Comparison of ENCODE assay signal across 11 cellular contexts in the genomic region with DNA sequence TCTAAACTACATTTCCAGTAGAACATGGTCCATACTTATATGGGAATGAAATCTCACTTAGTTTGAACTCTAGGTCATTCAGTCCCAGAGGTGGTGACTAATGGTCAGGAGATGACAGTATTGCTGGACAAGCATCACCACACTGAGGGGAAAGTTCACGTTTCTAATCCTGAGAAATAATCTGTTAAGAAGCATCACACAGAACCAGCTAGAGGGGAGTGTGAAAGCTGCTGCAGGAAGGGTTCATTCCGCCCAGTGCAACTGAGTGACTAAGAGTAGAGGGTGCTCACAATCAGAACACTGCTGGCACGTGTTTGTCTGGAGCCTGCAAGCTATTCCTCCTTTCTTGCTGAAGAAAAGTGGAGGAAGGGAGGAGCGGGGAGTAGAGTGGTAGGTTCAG. TPM values are rescaled to one million over a fixed set of nuclear protein-coding genes. Genes with fewer than 3 reads are reported as not detected.
A peak's percentile ranks its signal among the peaks of the same experiment; 100 is the strongest.
DNase-seq lines count a peak whose midpoint lies in the region; ATAC-seq and TF ChIP-seq lines count a peak whose summit lies in the region.
"Had no signal": no experiment of that assay in that cellular context is flagged by ENCODE, and none has a peak within 500 bp of the region (broad histone marks: within the 10 kb centered on the region; RNA-seq: fewer than 3 reads in every experiment).

No MANE protein-coding gene starts in this region.

- H3K36me3 ChIP-seq in psoas muscle (ENCODE audit: insufficient read depth in 1 of 2, low read depth in 1 of 2) (no peaks in the 10 kb centered on the region), testis (ENCODE audit: low read depth, missing control alignments) (no peaks in the 10 kb centered on the region), Caco-2 (ENCODE audit: control insufficient read depth, insufficient read depth, low read length) (no peaks in the 10 kb centered on the region)

- H3K4me1 ChIP-seq in psoas muscle (peaks cover 14% of the 10 kb centered on the region), testis (no peaks in the 10 kb centered on the region), Caco-2 (peaks cover 16% of the 10 kb centered on the region)

- DNase-seq in AG08396 (ENCODE audit: low spot score) = peak; percentile 42
- peak; percentile 77 for DNase-seq in amniotic epithelial cell (ENCODE audit: low read depth)
- DNase-seq in glutamatergic neuron = no peak
- no peak for DNase-seq in psoas muscle
- no peak for DNase-seq in RWPE1 (ENCODE audit: low spot score)
- no peak for DNase-seq in testis
- no peak for DNase-seq in Caco-2
- DNase-seq: CD4-positive, alpha-beta T cell; foreskin keratinocyte had no signal

- H3K4me1 Mint-ChIP-seq in glutamatergic neuron (ENCODE audit: low read depth, unreplicated experiment) (peaks cover 31% of the 10 kb centered on the region), Caco-2 (ENCODE audit: low read depth, unreplicated experiment) (peaks cover 29% of the 10 kb centered on the region)

- H3K27me3 ChIP-seq in psoas muscle (ENCODE audit: insufficient read depth in 3 of 3, low read length in 2 of 3) (peaks cover 0 to 79% (median 13%) of the 10 kb centered on the region in 3 donors), testis (no peaks in the 10 kb centered on the region), Caco-2 (replicated peaks; ENCODE audit: control insufficient read depth, insufficient read depth, low read length) (no peaks in the 10 kb centered on the region)
- H3K27me3 ChIP-seq: foreskin keratinocyte had no signal

- WGBS in psoas muscle, 3 donors = 40 to 53% (median 49%) methylated on average over 4 of the region's 4 CpGs
- 65 to 67% methylated on average over 4 of the region's 4 CpGs for WGBS in testis, 2 donors

- H3K4me3 ChIP-seq in psoas muscle (peak overlapping the region; percentile 77), testis (no peak overlapping the region), Caco-2 (ENCODE audit: low read depth, low read length) (no peak overlapping the region)

- H3K27me3 Mint-ChIP-seq in glutamatergic neuron (ENCODE audit: unreplicated experiment) (peaks cover 18% of the 10 kb centered on the region), Caco-2 (ENCODE audit: insufficient read depth, unreplicated experiment) (no peaks in the 10 kb centered on the region)

- intact Hi-C loops in psoas muscle (cut with DNase I) (no loop called here), testis (cut with DNase I; ENCODE audit: low total_unique reads) (no loop called here), Caco-2 (cut with micrococcal nuclease; ENCODE audit: unreplicated experiment) (no loop called here)

- no peaks in the 10 kb centered on the region for H3K36me3 Mint-ChIP-seq in glutamatergic neuron (ENCODE audit: unreplicated experiment)
- peaks cover 6% of the 10 kb centered on the region for H3K36me3 Mint-ChIP-seq in Caco-2 (ENCODE audit: insufficient read depth, unreplicated experiment)
- H3K36me3 Mint-ChIP-seq: activated naive CD8-positive, alpha-beta T cell had no signal

- H3K27ac ChIP-seq in psoas muscle = peak overlapping the region; percentile 54
- no peak overlapping the region for H3K27ac ChIP-seq in RWPE1
- H3K27ac ChIP-seq in testis = peak overlapping the region in 1 of 2 donors; percentile 30
- H3K27ac ChIP-seq: foreskin keratinocyte had no signal

- no TSS peak for BruUV-seq in Caco-2 (replicated peaks; lab: Mats Ljungman, UMichigan)

- TF ChIP-seq CTCF in glutamatergic neuron (IDR thresholded peaks at IDR 0.05; ENCODE audit: partially characterized antibody, unreplicated experiment) = no peak
- no peak for TF ChIP-seq CTCF in psoas muscle (IDR thresholded peaks at IDR 0.05)
- TF ChIP-seq CTCF in RWPE1 (conservative IDR thresholded peaks at IDR 0.05; ENCODE audit: low read depth) = no peak
- TF ChIP-seq CTCF in testis (IDR thresholded peaks at IDR 0.05) = no peak
- TF ChIP-seq CTCF in Caco-2 (IDR thresholded peaks at IDR 0.05; ENCODE audit: insufficient read depth in 1 of 2, low read depth in 1 of 2, low read length in 1 of 2, severe bottlenecking in 1 of 2, unreplicated experiment in 1 of 2) = no peak

- POLR2A ChIA-PET in RWPE1 (lab: Yijun Ruan, JAX; ENCODE audit: low non-redundant PET) (no interaction called here), Caco-2 (lab: Charles Lee) (no interaction called here)

- H3K27ac Mint-ChIP-seq in glutamatergic neuron (ENCODE audit: unreplicated experiment) = no peak overlapping the region
- no peak overlapping the region for H3K27ac Mint-ChIP-seq in Caco-2 (ENCODE audit: unreplicated experiment)
- H3K27ac Mint-ChIP-seq: activated naive CD8-positive, alpha-beta T cell; CD4-positive, alpha-beta T cell had no signal

- H3K4me3 Mint-ChIP-seq in glutamatergic neuron (ENCODE audit: unreplicated experiment) = peak overlapping the region; percentile 26
- H3K4me3 Mint-ChIP-seq in Caco-2 (ENCODE audit: unreplicated experiment) = no peak overlapping the region
- H3K4me3 Mint-ChIP-seq: activated naive CD8-positive, alpha-beta T cell; CD4-positive, alpha-beta T cell had no signal

- H3K9me3 Mint-ChIP-seq in glutamatergic neuron (ENCODE audit: unreplicated experiment) (peaks cover 4% of the 10 kb centered on the region), Caco-2 (ENCODE audit: unreplicated experiment) (peaks cover 12% of the 10 kb centered on the region)
- H3K9me3 Mint-ChIP-seq: CD4-positive, alpha-beta T cell had no signal

- TF ChIP-seq POLR2A in testis (IDR thresholded peaks at IDR 0.05) = no peak

- ATAC-seq in psoas muscle (peak in 3 of 4 donors; percentile 8 to 22 (median 22)), HG03460 (IDR thresholded peaks at IDR 0.05; ENCODE audit: unreplicated experiment) (no peak)
- ATAC-seq: foreskin keratinocyte had no signal

- no peaks in the 10 kb centered on the region for H3K9me3 ChIP-seq in psoas muscle
- H3K9me3 ChIP-seq in testis = no peaks in the 10 kb centered on the region
- H3K9me3 ChIP-seq in Caco-2 = no peaks in the 10 kb centered on the region

- CTCF ChIA-PET in RWPE1 (lab: Yijun Ruan, JAX) = interaction anchor here (0.6 to 1.3 kb wide), 4 partner anchors 8 to 187 kb away, joined by 3 to 4 read pairs (median 3); no protein-coding TSS in a partner anchor
- CTCF ChIA-PET in Caco-2 (lab: Charles Lee) = no interaction called here

RNA-seq across cellular contexts. Expression of gene COL4A1, which starts 2.7 kb away (rescaled TPM):
- total RNA-seq in glutamatergic neuron (ENCODE audit: unreplicated experiment) (14.6 TPM), psoas muscle (100 to 1,000 TPM in 2 of 4 donors, 10 to 100 TPM in 2; 87.3 to 127 (median 110) TPM), testis (10 to 100 TPM; 35.5 to 39.0 TPM), Caco-2 (2022) (4.5 and 4.8 TPM in 2 replicates)
- polyA plus RNA-seq in psoas muscle (100 to 1,000 TPM in 1 of 3 donors, 10 to 100 TPM in 2; 39.0 to 115 (median 60.2) TPM), testis (ENCODE audit: insufficient read depth, low read depth, low replicate concordance) (43.0 TPM)

RNA-seq across cellular contexts. Expression of gene COL4A2, which starts 2.8 kb away (rescaled TPM):
- total RNA-seq in glutamatergic neuron (ENCODE audit: unreplicated experiment) (60.9 TPM), psoas muscle (10 to 100 TPM; 49.1 to 64.0 (median 59.9) TPM), testis (10 to 100 TPM; 81.0 to 89.9 TPM), Caco-2 (2022) (17.1 and 19.2 TPM in 2 replicates)
- polyA plus RNA-seq in psoas muscle (10 to 100 TPM; 25.8 to 84.5 (median 37.9) TPM), testis (ENCODE audit: insufficient read depth, low read depth, low replicate concordance) (69.1 TPM)
- total RNA-seq: CD4-positive, alpha-beta T cell had no signal

Comparison
In these comparisons a context has a peak if more than half of its experiments do, and no peak if none do; other contexts are left out.
1. DNase-seq: peak in AG08396 (single experiment) and amniotic epithelial cell (single experiment); none in glutamatergic neuron (single experiment), psoas muscle (0 of 2), RWPE1 (single experiment), testis (single experiment) and Caco-2 (0 of 2).